ENCODE assay signal across 8 cellular contexts in the genomic region with DNA sequence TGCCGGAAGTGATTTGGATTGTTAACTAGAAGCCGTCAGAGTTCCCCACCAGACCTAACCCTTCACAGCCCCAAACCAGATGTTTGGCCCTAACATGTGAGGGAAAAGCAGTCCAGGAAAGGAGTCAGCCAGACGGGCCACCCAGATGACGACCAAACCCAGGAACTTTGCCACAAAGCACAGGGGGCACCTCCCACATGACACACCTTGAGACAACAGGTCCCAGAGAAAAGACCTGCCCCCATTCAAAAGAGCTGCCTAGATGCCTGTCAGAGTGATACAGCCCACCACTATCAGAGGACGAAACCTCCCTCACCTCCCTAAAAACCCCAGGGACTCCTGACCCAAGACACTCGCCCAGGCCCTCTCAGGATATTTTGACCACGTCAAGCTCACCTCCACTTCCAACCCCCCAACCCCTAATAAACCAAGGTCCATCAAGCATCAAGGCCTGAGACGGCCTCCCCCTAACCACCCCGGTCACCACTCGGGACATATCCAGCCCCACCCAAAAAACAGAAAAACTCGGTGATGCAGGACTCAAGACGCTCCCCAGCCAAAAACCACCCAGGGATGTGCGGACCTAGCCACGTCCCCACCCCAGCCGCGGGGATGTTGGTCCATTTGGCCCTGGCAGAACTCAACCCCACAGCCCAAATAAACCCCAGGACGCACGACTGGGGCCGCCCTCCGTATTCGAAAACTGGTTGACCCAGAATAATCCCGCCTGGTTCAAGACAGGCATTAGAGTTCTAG. TPM values are rescaled to one million over a fixed set of nuclear protein-coding genes. Genes with fewer than 3 reads are reported as not detected.
A peak's percentile ranks its signal among the peaks of the same experiment; 100 is the strongest.
DNase-seq lines count a peak whose midpoint lies in the region; ATAC-seq and TF ChIP-seq lines count a peak whose summit lies in the region.

No MANE protein-coding gene starts in this region.

- TF ChIP-seq CTCF in AG04449 (IDR thresholded peaks at IDR 0.05; ENCODE audit: insufficient read depth, low read length, missing control alignments) (no peak), NB4 (IDR thresholded peaks at IDR 0.05; ENCODE audit: low read depth, low read length) (no peak), vagina (IDR thresholded peaks at IDR 0.05) (no peak)

- H3K4me3 Mint-ChIP-seq in dendritic cell treated with granulocyte-macrophage colony-stimulating factor and Interleukin-4, amounts not matched to agents 40 ng/mL and 50 ng/mL, for 4 days = peak overlapping the region; percentile 97

- H3K27ac ChIP-seq in mesodermal cell (ENCODE audit: low read depth, low read length, severe bottlenecking) (no peak overlapping the region), vagina (peak overlapping the region; percentile 91)

- no peaks in the 10 kb centered on the region for H3K9me3 Mint-ChIP-seq in dendritic cell treated with granulocyte-macrophage colony-stimulating factor and Interleukin-4, amounts not matched to agents 40 ng/mL and 50 ng/mL, for 4 days

- DNase-seq in AG04449 (ENCODE audit: low read depth, low spot score) (no peak), NB4 (ENCODE audit: low read depth) (peak; percentile 13), vagina (ENCODE audit: extremely low spot score in 2 of 2) (no peak), CD1c-positive myeloid dendritic cell (ENCODE audit: extremely low spot score) (no peak), GF-D8 (lab: John Stamatoyannopoulos, UW) (no peak)

- H3K9me3 ChIP-seq in mesodermal cell (ENCODE audit: control insufficient read depth, low read length) = no peaks in the 10 kb centered on the region
- H3K9me3 ChIP-seq in vagina = no peaks in the 10 kb centered on the region

- no peak for TF ChIP-seq POLR2A in NB4 (IDR thresholded peaks at IDR 0.05; ENCODE audit: extremely low read depth, insufficient read length)
- TF ChIP-seq POLR2A in vagina (IDR thresholded peaks at IDR 0.05) = no peak

- H3K27ac Mint-ChIP-seq in dendritic cell treated with granulocyte-macrophage colony-stimulating factor and Interleukin-4, amounts not matched to agents 40 ng/mL and 50 ng/mL, for 4 days = peak overlapping the region; percentile 94

- CTCF ChIA-PET in AG04449 (lab: Yijun Ruan, JAX) = interaction anchor here (0.8 to 9.6 kb wide), 4 partner anchors 11 to 139 kb away, joined by 3 to 176 read pairs (median 6); no protein-coding TSS in a partner anchor

- POLR2A ChIA-PET in AG04449 (lab: Yijun Ruan, JAX) = interaction anchor here (0.7 kb wide), 1 partner anchor 38 kb away, joined by 3 read pairs; a partner anchor contains a TSS

- H3K36me3 Mint-ChIP-seq in dendritic cell treated with granulocyte-macrophage colony-stimulating factor and Interleukin-4, amounts not matched to agents 40 ng/mL and 50 ng/mL, for 4 days (ENCODE audit: low read depth) = peaks cover 13% of the 10 kb centered on the region

- H3K4me1 ChIP-seq in mesodermal cell (ENCODE audit: control insufficient read depth, insufficient read depth, low read length, poor library complexity, severe bottlenecking) (peaks cover 9% of the 10 kb centered on the region), vagina (peaks cover 21% of the 10 kb centered on the region)

- H3K4me1 Mint-ChIP-seq in dendritic cell treated with granulocyte-macrophage colony-stimulating factor and Interleukin-4, amounts not matched to agents 40 ng/mL and 50 ng/mL, for 4 days (ENCODE audit: low read depth) = peaks cover 21% of the 10 kb centered on the region

- intact Hi-C loops in dendritic cell treated with granulocyte-macrophage colony-stimulating factor and Interleukin-4, amounts not matched to agents 40 ng/mL and 50 ng/mL, for 4 days (cut with micrococcal nuclease) = no loop called here
- intact Hi-C loops in vagina (cut with DNase I) = no loop called here

- no peaks in the 10 kb centered on the region for H3K27me3 ChIP-seq in vagina

- WGBS in mesodermal cell (ENCODE audit: insufficient coverage in 2 of 2), 2 experiments = 34 to 46% methylated on average over 15 to 21 of the region's 22 CpGs

- H3K4me3 ChIP-seq in AG04449 (ENCODE audit: low read depth, low read length) (peak overlapping the region; percentile 89), NB4 (ENCODE audit: low read depth, low read length) (peak overlapping the region; percentile 91), mesodermal cell (ENCODE audit: extremely low read depth, insufficient read depth, low read length, poor library complexity, severe bottlenecking) (peak overlapping the region; percentile 78), vagina (peak overlapping the region; percentile 70 to 92)

- peaks cover 9% of the 10 kb centered on the region for H3K27me3 Mint-ChIP-seq in dendritic cell treated with granulocyte-macrophage colony-stimulating factor and Interleukin-4, amounts not matched to agents 40 ng/mL and 50 ng/mL, for 4 days

- no peaks in the 10 kb centered on the region for H3K36me3 ChIP-seq in mesodermal cell (ENCODE audit: control insufficient read depth, insufficient read depth, low read length)
- H3K36me3 ChIP-seq in vagina = no peaks in the 10 kb centered on the region

- peak; percentile 16 for ATAC-seq in GM19463 (IDR thresholded peaks at IDR 0.05; ENCODE audit: unreplicated experiment)

RNA-seq across cellular contexts. Expression of a gene that starts 0.7 kb away (rescaled TPM):
- polyA plus RNA-seq in mesodermal cell (2013, experiment 1 of 2) = 7.2 TPM
- 6.6 TPM for polyA plus RNA-seq in mesodermal cell (2013, experiment 2 of 2)
- 11.0 TPM for total RNA-seq in vagina

RNA-seq across cellular contexts. Expression of a gene that starts 28.3 kb away (rescaled TPM):
- polyA plus RNA-seq in mesodermal cell (2013, experiment 1 of 2) = not detected
- polyA plus RNA-seq in mesodermal cell (2013, experiment 2 of 2) = not detected
- total RNA-seq in vagina = not detected

RNA-seq across cellular contexts. Expression of a gene that starts 37.5 kb away (rescaled TPM):
- polyA plus RNA-seq in mesodermal cell (2013, experiment 1 of 2) = 349 TPM
- polyA plus RNA-seq in mesodermal cell (2013, experiment 2 of 2) = 281 TPM
- total RNA-seq in vagina = 173 TPM
